9 cellular contexts compared by ENCODE assay signal in the genomic region with DNA sequence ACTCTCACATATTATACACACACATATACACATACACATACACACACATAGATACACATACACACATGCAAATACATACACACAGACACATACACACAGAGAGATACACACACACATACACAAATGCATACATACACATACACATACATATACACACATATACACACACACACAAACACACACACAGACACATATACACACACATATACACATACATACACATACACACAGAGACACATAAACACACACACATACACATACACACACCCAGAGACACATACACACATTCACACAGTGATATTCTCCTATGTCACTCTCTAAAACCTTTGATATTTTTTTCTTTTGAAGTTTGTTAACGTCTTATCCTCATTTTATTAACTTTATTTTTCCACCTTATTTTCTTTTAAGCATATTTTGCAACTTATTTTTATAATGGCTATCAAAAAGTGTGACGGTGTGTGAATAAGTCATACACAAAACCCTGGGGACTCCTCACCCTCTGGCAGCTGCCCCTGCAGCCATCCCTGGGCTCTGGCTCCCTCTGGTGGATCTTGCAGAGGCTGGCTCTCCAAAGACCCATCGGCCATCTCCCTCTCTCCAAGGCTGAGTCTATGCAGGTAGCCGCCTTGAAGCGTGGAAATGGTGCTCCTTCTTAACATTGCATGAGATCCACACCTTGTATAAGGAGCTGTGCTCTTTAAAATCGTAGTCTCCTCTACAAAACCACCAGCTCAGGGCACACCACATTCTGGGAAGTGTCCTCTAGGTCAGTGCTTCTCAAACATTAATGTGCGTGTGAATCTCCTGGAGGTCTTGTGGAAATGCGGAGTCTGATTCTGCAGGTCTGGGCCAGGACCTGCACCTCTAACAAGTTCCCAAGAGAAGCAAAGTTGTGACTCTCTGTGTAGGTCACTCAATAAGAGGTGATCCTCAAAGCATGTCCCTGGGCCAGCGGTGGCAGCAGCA. TPM values are rescaled to one million over a fixed set of nuclear protein-coding genes. Genes with fewer than 3 reads are reported as not detected.
DNase-seq lines count a peak whose midpoint lies in the region; ATAC-seq and TF ChIP-seq lines count a peak whose summit lies in the region.
"Had no signal": no experiment of that assay in that cellular context is flagged by ENCODE, and none has a peak within 500 bp of the region (broad histone marks: within the 10 kb centered on the region; RNA-seq: fewer than 3 reads in every experiment).

No MANE protein-coding gene starts in this region.

- peak; percentile 15 for DNase-seq in Caki2 (ENCODE audit: low read depth)
- peak; percentile 30 to 54 for DNase-seq in NCI-H1930 (lab: John Stamatoyannopoulos, UW)
- peak; percentile 7 for DNase-seq in cerebellum (ENCODE audit: low spot score)
- peak; percentile 71 for DNase-seq in left lobe of liver (ENCODE audit: low spot score)
- DNase-seq in stimulated activated CD4-positive, alpha-beta T cell treated with anti-CD3 and anti-CD28 coated beads, Interleukin-4, amount 100 ng/mL, for 24 hours, result peak; percentile 44

- no peak overlapping the region for H3K27ac ChIP-seq in VCaP

- ATAC-seq in GM21529 (IDR thresholded peaks at IDR 0.05; ENCODE audit: unreplicated experiment), result peak; percentile 67
- ATAC-seq in left lobe of liver, result peak; percentile 100
- no peak for ATAC-seq in HG02571 (IDR thresholded peaks at IDR 0.05; ENCODE audit: unreplicated experiment)

- in situ Hi-C loops in Caki2 (cut with HindIII; ENCODE audit: low pct_unique_long_range_greater_than_20kb, low sequenced_read_pairs), result no loop called here

- TF ChIP-seq CTCF in VCaP (conservative IDR thresholded peaks at IDR 0.05), result peak; percentile 90

RNA-seq across cellular contexts. Expression of a gene that starts 4.1 kb away (rescaled TPM):
- not detected in 2 replicates for total RNA-seq in Caki2 (2014; rRNA removed; shearing (Covaris generic); ENCODE audit: low replicate concordance)
- not detected for total RNA-seq in cerebellum
- not detected for total RNA-seq in left lobe of liver
- total RNA-seq: T-helper 1 cell treated with Interleukin-12 subunit alpha and Interleukin-12 subunit beta and Interleukin-4 antibody, amounts not matched to agents 30 ng/mL and 1 ng/mL, for 36 hours had no signal

Comparison
In these comparisons a context has a peak if more than half of its experiments do, and no peak if none do; other contexts are left out.
1. DNase-seq: peak in every context shown above with its lines; median percentile 71 in left lobe of liver; 44 in stimulated activated CD4-positive, alpha-beta T cell treated with anti-CD3 and anti-CD28 coated beads, Interleukin-4, amount 100 ng/mL, for 24 hours; 42 in NCI-H1930; 15 in Caki2; 7 in cerebellum.